ENCODE assay signal across 2 cellular contexts in the genomic region with DNA sequence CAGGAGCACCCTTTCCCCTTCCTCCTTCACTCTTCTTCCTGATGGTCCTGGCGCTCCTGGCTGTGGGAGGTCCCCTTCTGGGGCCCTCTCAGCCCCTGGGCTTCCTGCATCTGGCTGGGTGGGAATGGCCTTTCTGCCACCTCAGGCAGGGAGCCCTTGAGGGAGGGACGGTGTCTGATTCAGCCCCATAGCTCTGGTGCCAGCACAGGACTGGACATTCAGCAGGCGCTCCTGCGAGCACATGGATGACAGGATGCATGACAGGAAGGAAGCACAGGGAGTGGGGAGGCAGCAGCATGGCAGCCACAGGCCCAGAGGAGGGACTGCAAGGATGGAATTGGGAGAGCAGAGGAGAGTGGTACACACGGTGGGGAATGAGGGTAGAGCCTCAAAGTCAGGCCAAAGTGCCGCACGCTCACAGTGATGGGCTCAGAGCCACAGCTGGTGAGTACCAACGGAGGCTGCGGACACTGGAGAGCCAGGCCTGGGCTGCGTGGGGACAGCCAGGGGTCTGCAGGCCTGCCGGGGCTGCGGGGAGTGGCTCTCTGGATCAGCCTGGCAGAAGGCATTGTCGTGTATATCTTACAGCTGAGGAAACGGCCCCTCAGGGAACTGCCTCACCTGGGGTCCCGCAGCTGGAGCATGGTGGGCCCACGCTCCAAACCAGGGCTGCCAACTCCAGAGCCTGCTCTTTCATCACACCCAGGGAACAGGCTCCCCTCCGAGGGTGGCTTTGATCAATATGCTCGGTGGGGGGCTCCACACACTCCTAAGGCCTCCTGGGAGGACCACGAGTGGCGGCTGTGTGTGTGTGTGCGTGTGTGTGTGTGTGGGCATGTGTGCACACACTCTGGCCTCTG.
TF ChIP-seq lines count a peak whose summit lies in the region.

No MANE protein-coding gene starts in this region.

TF ChIP-seq in SK-N-SH, 30 proteins besides CTCF, POLR2A, EP300 and RAD21:
- TF ChIP-seq MXI1 (IDR thresholded peaks at IDR 0.05; ENCODE audit: low read depth, low read length) (peak; percentile 51; the same call in 1 of the 2 replicates), POLR2AphosphoS5 (IDR thresholded peaks at IDR 0.05; ENCODE audit: low read depth, low read length) (no peak), NFIC (IDR thresholded peaks at IDR 0.05; ENCODE audit: borderline replicate concordance) (no peak)

TF ChIP-seq in SK-N-SH treated with all-trans-retinoic acid at 6 μM for 48 hours, 23 proteins besides CTCF, POLR2A, EP300 and RAD21 (continued from another document):
- TF ChIP-seq PPARA (CRISPR knock-in tag; IDR thresholded peaks at IDR 0.05; ENCODE audit: borderline replicate concordance) (no peak), BACH2 (CRISPR knock-in tag; IDR thresholded peaks at IDR 0.05; ENCODE audit: borderline replicate concordance) (no peak), ESRRG (CRISPR knock-in tag; IDR thresholded peaks at IDR 0.05) (no peak)
- TF ChIP-seq, protein P1, sequence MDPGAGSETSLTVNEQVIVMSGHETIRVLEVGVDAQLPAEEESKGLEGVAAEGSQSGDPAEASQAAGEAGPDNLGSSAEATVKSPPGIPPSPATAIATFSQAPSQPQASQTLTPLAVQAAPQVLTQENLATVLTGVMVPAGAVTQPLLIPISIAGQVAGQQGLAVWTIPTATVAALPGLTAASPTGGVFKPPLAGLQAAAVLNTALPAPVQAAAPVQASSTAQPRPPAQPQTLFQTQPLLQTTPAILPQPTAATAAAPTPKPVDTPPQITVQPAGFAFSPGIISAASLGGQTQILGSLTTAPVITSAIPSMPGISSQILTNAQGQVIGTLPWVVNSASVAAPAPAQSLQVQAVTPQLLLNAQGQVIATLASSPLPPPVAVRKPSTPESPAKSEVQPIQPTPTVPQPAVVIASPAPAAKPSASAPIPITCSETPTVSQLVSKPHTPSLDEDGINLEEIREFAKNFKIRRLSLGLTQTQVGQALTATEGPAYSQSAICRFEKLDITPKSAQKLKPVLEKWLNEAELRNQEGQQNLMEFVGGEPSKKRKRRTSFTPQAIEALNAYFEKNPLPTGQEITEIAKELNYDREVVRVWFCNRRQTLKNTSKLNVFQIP (CRISPR knock-in tag; IDR thresholded peaks at IDR 0.05; ENCODE audit: borderline replicate concordance, low read depth), result no peak
- TF ChIP-seq, protein P2, sequence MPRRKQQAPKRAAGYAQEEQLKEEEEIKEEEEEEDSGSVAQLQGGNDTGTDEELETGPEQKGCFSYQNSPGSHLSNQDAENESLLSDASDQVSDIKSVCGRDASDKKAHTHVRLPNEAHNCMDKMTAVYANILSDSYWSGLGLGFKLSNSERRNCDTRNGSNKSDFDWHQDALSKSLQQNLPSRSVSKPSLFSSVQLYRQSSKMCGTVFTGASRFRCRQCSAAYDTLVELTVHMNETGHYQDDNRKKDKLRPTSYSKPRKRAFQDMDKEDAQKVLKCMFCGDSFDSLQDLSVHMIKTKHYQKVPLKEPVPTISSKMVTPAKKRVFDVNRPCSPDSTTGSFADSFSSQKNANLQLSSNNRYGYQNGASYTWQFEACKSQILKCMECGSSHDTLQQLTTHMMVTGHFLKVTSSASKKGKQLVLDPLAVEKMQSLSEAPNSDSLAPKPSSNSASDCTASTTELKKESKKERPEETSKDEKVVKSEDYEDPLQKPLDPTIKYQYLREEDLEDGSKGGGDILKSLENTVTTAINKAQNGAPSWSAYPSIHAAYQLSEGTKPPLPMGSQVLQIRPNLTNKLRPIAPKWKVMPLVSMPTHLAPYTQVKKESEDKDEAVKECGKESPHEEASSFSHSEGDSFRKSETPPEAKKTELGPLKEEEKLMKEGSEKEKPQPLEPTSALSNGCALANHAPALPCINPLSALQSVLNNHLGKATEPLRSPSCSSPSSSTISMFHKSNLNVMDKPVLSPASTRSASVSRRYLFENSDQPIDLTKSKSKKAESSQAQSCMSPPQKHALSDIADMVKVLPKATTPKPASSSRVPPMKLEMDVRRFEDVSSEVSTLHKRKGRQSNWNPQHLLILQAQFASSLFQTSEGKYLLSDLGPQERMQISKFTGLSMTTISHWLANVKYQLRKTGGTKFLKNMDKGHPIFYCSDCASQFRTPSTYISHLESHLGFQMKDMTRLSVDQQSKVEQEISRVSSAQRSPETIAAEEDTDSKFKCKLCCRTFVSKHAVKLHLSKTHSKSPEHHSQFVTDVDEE (CRISPR knock-in tag; IDR thresholded peaks at IDR 0.05), result no peak
- TF ChIP-seq, protein P3, sequence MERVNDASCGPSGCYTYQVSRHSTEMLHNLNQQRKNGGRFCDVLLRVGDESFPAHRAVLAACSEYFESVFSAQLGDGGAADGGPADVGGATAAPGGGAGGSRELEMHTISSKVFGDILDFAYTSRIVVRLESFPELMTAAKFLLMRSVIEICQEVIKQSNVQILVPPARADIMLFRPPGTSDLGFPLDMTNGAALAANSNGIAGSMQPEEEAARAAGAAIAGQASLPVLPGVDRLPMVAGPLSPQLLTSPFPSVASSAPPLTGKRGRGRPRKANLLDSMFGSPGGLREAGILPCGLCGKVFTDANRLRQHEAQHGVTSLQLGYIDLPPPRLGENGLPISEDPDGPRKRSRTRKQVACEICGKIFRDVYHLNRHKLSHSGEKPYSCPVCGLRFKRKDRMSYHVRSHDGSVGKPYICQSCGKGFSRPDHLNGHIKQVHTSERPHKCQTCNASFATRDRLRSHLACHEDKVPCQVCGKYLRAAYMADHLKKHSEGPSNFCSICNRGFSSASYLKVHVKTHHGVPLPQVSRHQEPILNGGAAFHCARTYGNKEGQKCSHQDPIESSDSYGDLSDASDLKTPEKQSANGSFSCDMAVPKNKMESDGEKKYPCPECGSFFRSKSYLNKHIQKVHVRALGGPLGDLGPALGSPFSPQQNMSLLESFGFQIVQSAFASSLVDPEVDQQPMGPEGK (CRISPR knock-in tag; IDR thresholded peaks at IDR 0.05; ENCODE audit: borderline replicate concordance), result no peak
